In genomic region chr2:11688222-11689069, GRCh38 we compare ENCODE assay signal across 8 cellular contexts. TPM values are rescaled to one million over a fixed set of nuclear protein-coding genes. Genes with fewer than 3 reads are reported as not detected.
DNase-seq lines count a peak whose midpoint lies in the region; ATAC-seq and TF ChIP-seq lines count a peak whose summit lies in the region.

No MANE protein-coding gene starts in this region.

- no peak overlapping the region for H3K9ac ChIP-seq in H9 (ENCODE audit: extremely low read depth, insufficient read length, low read length)

- no peaks in the 10 kb centered on the region for H3K79me1 ChIP-seq in H9 (ENCODE audit: insufficient read depth, low read depth, low read length, poor library complexity, severe bottlenecking)

- H3K4me3 Mint-ChIP-seq in H9 = peak overlapping the region; percentile 51 to 70

- H2BK5ac ChIP-seq in H9 (ENCODE audit: insufficient read length, low read length) = no peak overlapping the region

- H3K4me1 ChIP-seq in H9 (ENCODE audit: insufficient read depth, low read length) = peaks cover 2% of the 10 kb centered on the region; the same call in 1 of the 2 replicates

- peak; percentile 98 for TF ChIP-seq CTCF in H9 (conservative IDR thresholded peaks at IDR 0.05)

- H3K36me3 ChIP-seq in MG63 = no peaks in the 10 kb centered on the region

- H3K23me2 ChIP-seq in H9 (ENCODE audit: insufficient read length, low read depth, low read length, poor library complexity, severe bottlenecking) = no peaks in the 10 kb centered on the region

- peak overlapping the region; percentile 18 for H3K4me3 ChIP-seq in MG63

- peaks cover 15% of the 10 kb centered on the region in 2 experiments for H3K4me1 Mint-ChIP-seq in H9

- H3K4ac ChIP-seq in H9 (ENCODE audit: low read depth, low read length) = no peak overlapping the region

- no peaks in the 10 kb centered on the region for H3K27me3 ChIP-seq in H9 (ENCODE audit: insufficient read depth, low read length)
- H3K27me3 ChIP-seq in MG63 = no peaks in the 10 kb centered on the region

- intact Hi-C loops in left ventricle myocardium superior (cut with micrococcal nuclease) = loop anchor here (5.0 kb wide), 1 partner anchor 89 kb away; no protein-coding TSS in a partner anchor

- ATAC-seq in left ventricle myocardium superior = peak; percentile 87

- no peak overlapping the region for H2BK20ac ChIP-seq in H9 (ENCODE audit: low read depth, low read length, poor library complexity, severe bottlenecking)

- H2AK5ac ChIP-seq in H9 (ENCODE audit: insufficient read length, low read length) = no peak overlapping the region

- no peak overlapping the region for H3T11ph ChIP-seq in H9 (ENCODE audit: low read length)

- H2BK15ac ChIP-seq in H9 (ENCODE audit: low read depth, low read length) = no peak overlapping the region

- DNase-seq in ELF-1 (ENCODE audit: low read depth, low spot score) = peak; percentile 90
- peak; percentile 85 for DNase-seq in H9
- peak; percentile 94 for DNase-seq in MG63
- DNase-seq in T-helper 2 cell = peak; percentile 52 to 81 (median 69)
- peak; percentile 69 for DNase-seq in amniotic stem cell (lab: John Stamatoyannopoulos, UW)
- peak; percentile 87 for DNase-seq in left ventricle myocardium superior
- peak; percentile 78 for DNase-seq in retina
- no peak for DNase-seq in COR-L47 (lab: John Stamatoyannopoulos, UW)

- H3K79me2 ChIP-seq in H9 (ENCODE audit: insufficient read depth, low read length) = no peaks in the 10 kb centered on the region

- no peak overlapping the region for H3K23ac ChIP-seq in H9 (ENCODE audit: insufficient read length, low read depth, low read length)

- H3K27me3 Mint-ChIP-seq in H9 (ENCODE audit: low read depth) = peaks cover 18% of the 10 kb centered on the region

- peak overlapping the region; percentile 16 for H3K4me2 ChIP-seq in H9 (ENCODE audit: insufficient read depth, insufficient read length, low read length)

- H4K20me1 ChIP-seq in H9 (ENCODE audit: control insufficient read depth, insufficient read depth, insufficient read length) = no peaks in the 10 kb centered on the region

- H3K9me3 ChIP-seq in H9 (ENCODE audit: control insufficient read depth, low read depth, low read length) (no peaks in the 10 kb centered on the region), MG63 (no peaks in the 10 kb centered on the region)

- H3K56ac ChIP-seq in H9 (ENCODE audit: insufficient read length, low read depth, low read length) = no peak overlapping the region

- no peaks in the 10 kb centered on the region for H3K9me3 Mint-ChIP-seq in H9

- H2BK12ac ChIP-seq in H9 (ENCODE audit: insufficient read length, low read depth, low read length) = no peak overlapping the region

- no peak overlapping the region for H3K18ac ChIP-seq in H9 (ENCODE audit: insufficient read length, low read depth, low read length)

- H3K14ac ChIP-seq in H9 (ENCODE audit: insufficient read depth, low read length) = no peak overlapping the region

- H2BK120ac ChIP-seq in H9 (ENCODE audit: low read depth, low read length, poor library complexity, severe bottlenecking) = no peak overlapping the region

- no CpG with 5 or more reads among the region's 23 CpGs for WGBS in H9 (ENCODE audit: extremely low coverage, insufficient read length, low lambda C conversion rate)

- no peaks in the 10 kb centered on the region; a peak in 1 of 7 replicates for H3K36me3 Mint-ChIP-seq in H9 (ENCODE audit: insufficient read depth in 1 of 3, low read depth in 3 of 3)

- H4K91ac ChIP-seq in H9 (ENCODE audit: insufficient read length, low read depth, low read length) = no peak overlapping the region

- H4K8ac ChIP-seq in H9 (replicated peaks; ENCODE audit: insufficient read length, low read depth, low read length) = no peak overlapping the region

- no peak overlapping the region for H4K5ac ChIP-seq in H9 (ENCODE audit: insufficient read length, low read depth, low read length)

- H3K27ac Mint-ChIP-seq in H9 = peak overlapping the region in 2 of 3 experiments; percentile 36 to 42; a peak in 2 of 7 replicates

- no peak overlapping the region for H3K27ac ChIP-seq in H9 (ENCODE audit: insufficient read length, low read depth, low read length)

- H2AFZ ChIP-seq in H9 (ENCODE audit: low read length) = no peak overlapping the region

RNA-seq across cellular contexts. Expression of gene NTSR2, which starts 18.5 kb away (rescaled TPM):
- total RNA-seq in H9 (2021) (not detected in 2 replicates), left ventricle myocardium superior (not detected)
- not detected in 2 replicates for total RNA-seq in MG63 (2014; rRNA removed; shearing (Covaris generic); ENCODE audit: low replicate concordance)

RNA-seq across cellular contexts. Expression of gene LPIN1, which starts 58.0 kb away (rescaled TPM):
- 3.6 and 4.4 TPM in 2 replicates for total RNA-seq in H9 (2021)
- 139 and 207 TPM in 2 replicates for total RNA-seq in MG63 (2014; rRNA removed; shearing (Covaris generic); ENCODE audit: low replicate concordance)
- 61.5 TPM for total RNA-seq in left ventricle myocardium superior

Comparison
In these comparisons a context has a peak if more than half of its experiments do, and no peak if none do; other contexts are left out.
1. RNA of gene LPIN1, which starts 58.0 kb away (total RNA-seq): 139 to 207 TPM in MG63 and 61.5 TPM in left ventricle myocardium superior (single experiment); 3.6 to 4.4 TPM in H9; every median in the first group is over 10 times any median in the second.